ENCODE assay signal across 16 cellular contexts in genomic region chr5:41600738-41601137, GRCh38.
DNase-seq lines count a peak whose midpoint lies in the region; ATAC-seq and TF ChIP-seq lines count a peak whose summit lies in the region.
"Had no signal": no experiment of that assay in that cellular context is flagged by ENCODE, and none has a peak within 500 bp of the region (broad histone marks: within the 10 kb centered on the region; RNA-seq: fewer than 3 reads in every experiment).

No MANE protein-coding gene starts in this region.

- H3K27me3 ChIP-seq in SK-N-SH (ENCODE audit: insufficient read depth), result no peaks in the 10 kb centered on the region
- peaks cover 3% of the 10 kb centered on the region for H3K27me3 ChIP-seq in RWPE2 (ENCODE audit: insufficient read depth, poor library complexity, severe bottlenecking)
- H3K27me3 ChIP-seq in trophoblast cell (ENCODE audit: insufficient read depth, low read length), result no peaks in the 10 kb centered on the region
- H3K27me3 ChIP-seq: BLaER1 treated with 17β-estradiol and CSF1 and Interleukin-3, amounts not matched to agents 10 nM and 100 nM had no signal

- H4K20me1 ChIP-seq in SK-N-SH (ENCODE audit: insufficient read depth), result no peaks in the 10 kb centered on the region
- H4K20me1 ChIP-seq: BLaER1 treated with 17β-estradiol and CSF1 and Interleukin-3, amounts not matched to agents 10 nM and 100 nM had no signal

- POLR2A ChIA-PET in SK-N-SH (lab: Yijun Ruan, JAX), result interaction anchor here (0.7 kb wide), 1 partner anchor 30 kb away, joined by 3 read pairs; no protein-coding TSS in a partner anchor

- no peak overlapping the region for H3K4me2 ChIP-seq in SK-N-SH
- no peak overlapping the region for H3K4me2 ChIP-seq in trophoblast cell (ENCODE audit: low read length)
- H3K4me2 ChIP-seq: A549; BLaER1 treated with 17β-estradiol and CSF1 and Interleukin-3, amounts not matched to agents 10 nM and 100 nM had no signal

- DNase-seq in SK-N-SH (peak; percentile 41), RWPE2 (ENCODE audit: low spot score) (no peak), trophoblast cell (no peak), HK-2 (ENCODE audit: unreplicated experiment) (no peak)
- DNase-seq in T-helper 2 cell treated with Interferon-gamma antibody and Interleukin-4, amounts not matched to agents 5 μg/mL and 100 μg/mL, for 36 hours (ENCODE audit: low spot score), result no peak
- DNase-seq: AML-193; Calu3; CD8-positive, alpha-beta T cell; DMS79 treated with DMSO at 0.1 percent for 48 hours; GF-D8; H9 had no signal

- no peaks in the 10 kb centered on the region for H3K9me3 ChIP-seq in SK-N-SH
- H3K9me3 ChIP-seq in RWPE2 (ENCODE audit: severe bottlenecking), result no peaks in the 10 kb centered on the region
- H3K9me3 ChIP-seq in trophoblast cell (ENCODE audit: insufficient read depth, low read depth, low read length), result peaks cover 4% of the 10 kb centered on the region
- H3K9me3 ChIP-seq: A549 had no signal

- no peaks in the 10 kb centered on the region for H3K9me3 Mint-ChIP-seq in T-helper 2 cell treated with Interferon-gamma antibody and Interleukin-4, amounts not matched to agents 5 μg/mL and 100 μg/mL, for 36 hours

- no peak overlapping the region for H4K91ac ChIP-seq in trophoblast cell (ENCODE audit: low read depth, low read length)

- H3K4ac ChIP-seq in trophoblast cell (ENCODE audit: low read depth, low read length), result no peak overlapping the region

- H3K4me3 ChIP-seq in SK-N-SH (ENCODE audit: low read depth in 2 of 2, low read length in 1 of 2) (no peak overlapping the region), RWPE2 (ENCODE audit: severe bottlenecking) (no peak overlapping the region), trophoblast cell (ENCODE audit: low read depth, low read length) (no peak overlapping the region)
- H3K4me3 ChIP-seq: A549; BLaER1 treated with 17β-estradiol and CSF1 and Interleukin-3, amounts not matched to agents 10 nM and 100 nM had no signal

- H3K4me3 Mint-ChIP-seq in T-helper 2 cell treated with Interferon-gamma antibody and Interleukin-4, amounts not matched to agents 5 μg/mL and 100 μg/mL, for 36 hours, result no peak overlapping the region
- H3K4me3 Mint-ChIP-seq: CD8-positive, alpha-beta T cell; H9 had no signal

- H3K23ac ChIP-seq in trophoblast cell (ENCODE audit: low read length), result no peak overlapping the region

- H3K79me2 ChIP-seq in SK-N-SH (ENCODE audit: insufficient read depth) (no peaks in the 10 kb centered on the region), trophoblast cell (ENCODE audit: control insufficient read depth, insufficient read depth, low read length, poor library complexity) (no peaks in the 10 kb centered on the region)

- H3K9ac ChIP-seq in SK-N-SH, result no peak overlapping the region
- no peak overlapping the region for H3K9ac ChIP-seq in trophoblast cell (ENCODE audit: low read length)
- H3K9ac ChIP-seq: BLaER1 treated with 17β-estradiol and CSF1 and Interleukin-3, amounts not matched to agents 10 nM and 100 nM had no signal

- H4K12ac ChIP-seq in trophoblast cell (ENCODE audit: low read depth, low read length), result no peak overlapping the region

- H2AFZ ChIP-seq in SK-N-SH (ENCODE audit: low read depth) (no peak overlapping the region), trophoblast cell (ENCODE audit: insufficient read depth, low read length, poor library complexity) (no peak overlapping the region)

- TF ChIP-seq RAD21 in SK-N-SH (IDR thresholded peaks at IDR 0.05; ENCODE audit: low read length), result peak; percentile 35

- no peak for TF ChIP-seq EP300 in SK-N-SH (IDR thresholded peaks at IDR 0.05; ENCODE audit: borderline replicate concordance in 1 of 2, low read depth in 1 of 2, low read length in 1 of 2)

- H2BK5ac ChIP-seq in trophoblast cell (ENCODE audit: low read depth, low read length, poor library complexity), result no peak overlapping the region

- H3K27ac ChIP-seq in SK-N-SH (ENCODE audit: low read depth in 2 of 2, low read length in 1 of 2) (peak overlapping the region in 1 of 2 experiments; percentile 47; a peak in 2 of 4 replicates), RWPE2 (ENCODE audit: poor library complexity, severe bottlenecking) (no peak overlapping the region), trophoblast cell (ENCODE audit: low read depth, low read length) (peak overlapping the region; percentile 74)
- H3K27ac ChIP-seq: 22Rv1; A549; BLaER1 treated with 17β-estradiol and CSF1 and Interleukin-3, amounts not matched to agents 10 nM and 100 nM had no signal

- H3K27ac Mint-ChIP-seq in T-helper 2 cell treated with Interferon-gamma antibody and Interleukin-4, amounts not matched to agents 5 μg/mL and 100 μg/mL, for 36 hours, result no peak overlapping the region
- H3K27ac Mint-ChIP-seq: CD8-positive, alpha-beta T cell; H9 had no signal

- H2AK5ac ChIP-seq in trophoblast cell (ENCODE audit: low read length), result no peak overlapping the region

- H3F3A ChIP-seq in SK-N-SH (replicated peaks; ENCODE audit: insufficient read depth), result no peaks in the 10 kb centered on the region

- H3K4me1 ChIP-seq in SK-N-SH (ENCODE audit: control insufficient read depth in 1 of 2, insufficient read depth in 2 of 2, low read depth in 1 of 2, low read length in 1 of 2), result peaks cover 0 to 4% of the 10 kb centered on the region in 2 experiments; a peak in 2 of 4 replicates
- H3K4me1 ChIP-seq in RWPE2 (ENCODE audit: insufficient read depth, poor library complexity, severe bottlenecking), result no peaks in the 10 kb centered on the region
- peaks cover 1 to 2% of the 10 kb centered on the region in 2 experiments for H3K4me1 ChIP-seq in trophoblast cell (ENCODE audit: control insufficient read depth in 1 of 2, insufficient read depth in 2 of 2, low read length in 2 of 2)
- H3K4me1 ChIP-seq: A549; BLaER1 treated with 17β-estradiol and CSF1 and Interleukin-3, amounts not matched to agents 10 nM and 100 nM had no signal

- no peaks in the 10 kb centered on the region for H3K27me3 Mint-ChIP-seq in T-helper 2 cell treated with Interferon-gamma antibody and Interleukin-4, amounts not matched to agents 5 μg/mL and 100 μg/mL, for 36 hours (ENCODE audit: low read depth)

- H4K8ac ChIP-seq in trophoblast cell (ENCODE audit: low read depth, low read length), result no peak overlapping the region

- H2BK120ac ChIP-seq in trophoblast cell (ENCODE audit: insufficient read depth, low read length, poor library complexity), result no peak overlapping the region

- TF ChIP-seq CTCF in SK-N-SH (IDR thresholded peaks at IDR 0.05), result no peak
- TF ChIP-seq CTCF in RWPE2 (IDR thresholded peaks at IDR 0.05; ENCODE audit: poor library complexity, severe bottlenecking), result no peak

- H3K4me1 Mint-ChIP-seq in T-helper 2 cell treated with Interferon-gamma antibody and Interleukin-4, amounts not matched to agents 5 μg/mL and 100 μg/mL, for 36 hours (ENCODE audit: low read depth), result no peaks in the 10 kb centered on the region
- H3K4me1 Mint-ChIP-seq: H9 had no signal

- CTCF ChIA-PET in SK-N-SH (lab: Yijun Ruan, JAX), result interaction anchor here (1.0 to 1.6 kb wide), 4 partner anchors 37 to 243 kb away, joined by 3 to 6 read pairs (median 4); no protein-coding TSS in a partner anchor

- H3K36me3 ChIP-seq in SK-N-SH (replicated peaks in 1 of 2; ENCODE audit: control insufficient read depth in 1 of 2, insufficient read depth in 2 of 2, low read length in 1 of 2), result no peaks in the 10 kb centered on the region
- H3K36me3 ChIP-seq in RWPE2 (ENCODE audit: low read depth), result no peaks in the 10 kb centered on the region
- no peaks in the 10 kb centered on the region for H3K36me3 ChIP-seq in trophoblast cell (ENCODE audit: control insufficient read depth in 1 of 2, insufficient read depth in 2 of 2, low read length in 2 of 2)
- H3K36me3 ChIP-seq: BLaER1 treated with 17β-estradiol and CSF1 and Interleukin-3, amounts not matched to agents 10 nM and 100 nM had no signal

- H3K79me1 ChIP-seq in trophoblast cell (ENCODE audit: low read length), result peaks cover 8% of the 10 kb centered on the region

- H3K14ac ChIP-seq in trophoblast cell (ENCODE audit: low read length), result no peak overlapping the region

- H3K36me3 Mint-ChIP-seq in T-helper 2 cell treated with Interferon-gamma antibody and Interleukin-4, amounts not matched to agents 5 μg/mL and 100 μg/mL, for 36 hours (ENCODE audit: low read depth), result no peaks in the 10 kb centered on the region
- H3K36me3 Mint-ChIP-seq: CD8-positive, alpha-beta T cell had no signal

- WGBS in SK-N-SH (ENCODE audit: low lambda C conversion rate), result 21% methylated on average over 2 of the region's 2 CpGs
- WGBS in trophoblast cell (ENCODE audit: extremely low coverage, insufficient coverage, insufficient read length), result no CpG with 5 or more reads among the region's 2 CpGs

- H2BK12ac ChIP-seq in trophoblast cell (ENCODE audit: low read length), result peak overlapping the region; percentile 74

- no peak overlapping the region for H3K18ac ChIP-seq in trophoblast cell (ENCODE audit: low read length)

- no peaks in the 10 kb centered on the region for H3K9me2 ChIP-seq in SK-N-SH

- ATAC-seq in SK-N-SH treated with all-trans-retinoic acid at 6 μM for 48 hours, result no peak
- 0 out of 3 replicates have a peak, but pooled peaks have one; percentile 21 for ATAC-seq in RWPE2 (ENCODE audit: low read depth)
- no peak for ATAC-seq in GM18498 (IDR thresholded peaks at IDR 0.05; ENCODE audit: unreplicated experiment)
- ATAC-seq: A549; CD8-positive, alpha-beta T cell had no signal

TF ChIP-seq in SK-N-SH, 30 proteins besides CTCF, POLR2A, EP300 and RAD21 (continues in another document):
- TF ChIP-seq CHD2 (IDR thresholded peaks at IDR 0.05; ENCODE audit: low read length, partially characterized antibody), result no peak
- no peak for TF ChIP-seq IRF3 (IDR thresholded peaks at IDR 0.05; ENCODE audit: low read depth, low read length)

TF ChIP-seq in SK-N-SH treated with all-trans-retinoic acid at 6 μM for 48 hours, 23 proteins besides CTCF, POLR2A, EP300 and RAD21 (continues in another document):
- no peak for TF ChIP-seq RARB (CRISPR knock-in tag; IDR thresholded peaks at IDR 0.05)
- TF ChIP-seq ISL1 (CRISPR knock-in tag; IDR thresholded peaks at IDR 0.05), result no peak
- TF ChIP-seq ZNF565 (CRISPR knock-in tag; conservative IDR thresholded peaks at IDR 0.05; ENCODE audit: low read depth), result no peak
- TF ChIP-seq SNAI2 (CRISPR knock-in tag; IDR thresholded peaks at IDR 0.05), result no peak
- no peak for TF ChIP-seq TOX (CRISPR knock-in tag; IDR thresholded peaks at IDR 0.05; ENCODE audit: borderline replicate concordance)
- TF ChIP-seq ZNF70 (CRISPR knock-in tag; IDR thresholded peaks at IDR 0.05), result no peak
- no peak for TF ChIP-seq ZFP30 (CRISPR knock-in tag; IDR thresholded peaks at IDR 0.05)
- no peak for TF ChIP-seq ARNTL (CRISPR knock-in tag; IDR thresholded peaks at IDR 0.05; ENCODE audit: borderline replicate concordance, low read depth)
- no peak for TF ChIP-seq ZC3H10 (CRISPR knock-in tag; IDR thresholded peaks at IDR 0.05)
